ENCODE assay signal across 1 cellular context in the genomic region with DNA sequence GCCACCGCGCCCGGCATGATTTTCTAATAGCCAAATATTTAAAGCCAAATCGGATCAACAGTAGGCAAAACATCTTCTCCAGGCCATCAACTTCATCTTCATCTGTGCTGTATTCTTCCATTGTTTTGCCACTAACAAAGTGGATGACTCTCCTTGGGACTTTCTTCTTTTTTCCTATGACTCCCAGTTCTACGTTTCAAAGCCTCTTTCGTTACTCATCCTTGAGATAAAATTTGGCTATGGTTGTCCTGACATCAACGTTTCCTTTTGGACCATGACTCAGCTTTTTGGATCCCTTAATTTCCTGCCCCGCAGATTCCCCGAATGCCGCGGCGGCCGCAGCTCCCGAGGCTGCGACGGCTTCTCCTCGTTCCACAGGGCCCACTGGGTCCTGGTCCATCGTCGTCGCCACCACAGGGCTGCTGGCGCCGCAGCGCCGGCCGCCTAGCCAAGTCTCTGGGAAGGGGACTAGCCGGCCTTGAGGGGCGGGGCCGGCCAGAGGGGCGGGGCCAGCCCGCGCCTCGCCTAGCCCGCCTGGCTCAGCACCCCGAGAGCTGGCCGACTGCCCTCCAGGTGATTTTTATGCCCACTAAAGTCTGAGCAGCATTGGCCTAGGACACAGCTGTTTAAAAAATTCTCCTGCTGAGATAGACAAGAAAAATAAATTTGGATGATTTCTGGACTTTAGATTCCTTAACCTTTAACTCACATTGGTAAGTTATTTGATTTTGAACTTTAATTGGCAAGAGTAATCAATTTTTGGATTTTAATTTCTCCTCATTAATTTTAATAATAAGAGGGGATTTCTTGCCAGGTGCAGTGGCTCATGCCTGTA.
TF ChIP-seq lines count a peak whose summit lies in the region.

No MANE protein-coding gene starts in this region.

TF ChIP-seq in K562, 482 proteins besides CTCF, POLR2A, EP300 and RAD21 (continued from another document and continues in another):
- TF ChIP-seq, protein P1, sequence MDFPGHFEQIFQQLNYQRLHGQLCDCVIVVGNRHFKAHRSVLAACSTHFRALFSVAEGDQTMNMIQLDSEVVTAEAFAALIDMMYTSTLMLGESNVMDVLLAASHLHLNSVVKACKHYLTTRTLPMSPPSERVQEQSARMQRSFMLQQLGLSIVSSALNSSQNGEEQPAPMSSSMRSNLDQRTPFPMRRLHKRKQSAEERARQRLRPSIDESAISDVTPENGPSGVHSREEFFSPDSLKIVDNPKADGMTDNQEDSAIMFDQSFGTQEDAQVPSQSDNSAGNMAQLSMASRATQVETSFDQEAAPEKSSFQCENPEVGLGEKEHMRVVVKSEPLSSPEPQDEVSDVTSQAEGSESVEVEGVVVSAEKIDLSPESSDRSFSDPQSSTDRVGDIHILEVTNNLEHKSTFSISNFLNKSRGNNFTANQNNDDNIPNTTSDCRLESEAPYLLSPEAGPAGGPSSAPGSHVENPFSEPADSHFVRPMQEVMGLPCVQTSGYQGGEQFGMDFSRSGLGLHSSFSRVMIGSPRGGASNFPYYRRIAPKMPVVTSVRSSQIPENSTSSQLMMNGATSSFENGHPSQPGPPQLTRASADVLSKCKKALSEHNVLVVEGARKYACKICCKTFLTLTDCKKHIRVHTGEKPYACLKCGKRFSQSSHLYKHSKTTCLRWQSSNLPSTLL (IDR thresholded peaks at IDR 0.05) = no peak
- TF ChIP-seq, protein P2, sequence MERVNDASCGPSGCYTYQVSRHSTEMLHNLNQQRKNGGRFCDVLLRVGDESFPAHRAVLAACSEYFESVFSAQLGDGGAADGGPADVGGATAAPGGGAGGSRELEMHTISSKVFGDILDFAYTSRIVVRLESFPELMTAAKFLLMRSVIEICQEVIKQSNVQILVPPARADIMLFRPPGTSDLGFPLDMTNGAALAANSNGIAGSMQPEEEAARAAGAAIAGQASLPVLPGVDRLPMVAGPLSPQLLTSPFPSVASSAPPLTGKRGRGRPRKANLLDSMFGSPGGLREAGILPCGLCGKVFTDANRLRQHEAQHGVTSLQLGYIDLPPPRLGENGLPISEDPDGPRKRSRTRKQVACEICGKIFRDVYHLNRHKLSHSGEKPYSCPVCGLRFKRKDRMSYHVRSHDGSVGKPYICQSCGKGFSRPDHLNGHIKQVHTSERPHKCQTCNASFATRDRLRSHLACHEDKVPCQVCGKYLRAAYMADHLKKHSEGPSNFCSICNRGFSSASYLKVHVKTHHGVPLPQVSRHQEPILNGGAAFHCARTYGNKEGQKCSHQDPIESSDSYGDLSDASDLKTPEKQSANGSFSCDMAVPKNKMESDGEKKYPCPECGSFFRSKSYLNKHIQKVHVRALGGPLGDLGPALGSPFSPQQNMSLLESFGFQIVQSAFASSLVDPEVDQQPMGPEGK (CRISPR knock-in tag; IDR thresholded peaks at IDR 0.05; ENCODE audit: borderline replicate concordance) = no peak
- TF ChIP-seq NCOA6 (IDR thresholded peaks at IDR 0.05) = no peak
- no peak for TF ChIP-seq RBM39 (optimal IDR thresholded peaks at IDR 0.05; ENCODE audit: low read depth, low read length)
- TF ChIP-seq ZNF830 (CRISPR knock-in tag; IDR thresholded peaks at IDR 0.05) = no peak
- no peak for TF ChIP-seq PHF20 (IDR thresholded peaks at IDR 0.05; ENCODE audit: partially characterized antibody)
- no peak for TF ChIP-seq NR3C1 (CRISPR knock-in tag; IDR thresholded peaks at IDR 0.05)
- no peak for TF ChIP-seq ZNF445 (CRISPR knock-in tag; IDR thresholded peaks at IDR 0.05; ENCODE audit: low read depth)
- no peak for TF ChIP-seq SAFB (IDR thresholded peaks at IDR 0.05; ENCODE audit: borderline replicate concordance, low read depth, low read length)
- no peak; the same call in 1 of the 2 replicates for TF ChIP-seq ZNF76 (CRISPR knock-in tag; IDR thresholded peaks at IDR 0.05; ENCODE audit: borderline replicate concordance)
- peak; percentile 60 to 67 for TF ChIP-seq KDM1A (IDR thresholded peaks at IDR 0.05)
- no peak for TF ChIP-seq HNRNPUL1 (IDR thresholded peaks at IDR 0.05; ENCODE audit: low read length)
- TF ChIP-seq, protein P3, sequence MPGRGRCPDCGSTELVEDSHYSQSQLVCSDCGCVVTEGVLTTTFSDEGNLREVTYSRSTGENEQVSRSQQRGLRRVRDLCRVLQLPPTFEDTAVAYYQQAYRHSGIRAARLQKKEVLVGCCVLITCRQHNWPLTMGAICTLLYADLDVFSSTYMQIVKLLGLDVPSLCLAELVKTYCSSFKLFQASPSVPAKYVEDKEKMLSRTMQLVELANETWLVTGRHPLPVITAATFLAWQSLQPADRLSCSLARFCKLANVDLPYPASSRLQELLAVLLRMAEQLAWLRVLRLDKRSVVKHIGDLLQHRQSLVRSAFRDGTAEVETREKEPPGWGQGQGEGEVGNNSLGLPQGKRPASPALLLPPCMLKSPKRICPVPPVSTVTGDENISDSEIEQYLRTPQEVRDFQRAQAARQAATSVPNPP (IDR thresholded peaks at IDR 0.05; ENCODE audit: borderline replicate concordance, insufficient read depth, insufficient read length) = no peak
- TF ChIP-seq MTA1 (IDR thresholded peaks at IDR 0.05; ENCODE audit: borderline replicate concordance) = peak; percentile 72; the same call in 1 of the 2 replicates
- TF ChIP-seq, protein P4, sequence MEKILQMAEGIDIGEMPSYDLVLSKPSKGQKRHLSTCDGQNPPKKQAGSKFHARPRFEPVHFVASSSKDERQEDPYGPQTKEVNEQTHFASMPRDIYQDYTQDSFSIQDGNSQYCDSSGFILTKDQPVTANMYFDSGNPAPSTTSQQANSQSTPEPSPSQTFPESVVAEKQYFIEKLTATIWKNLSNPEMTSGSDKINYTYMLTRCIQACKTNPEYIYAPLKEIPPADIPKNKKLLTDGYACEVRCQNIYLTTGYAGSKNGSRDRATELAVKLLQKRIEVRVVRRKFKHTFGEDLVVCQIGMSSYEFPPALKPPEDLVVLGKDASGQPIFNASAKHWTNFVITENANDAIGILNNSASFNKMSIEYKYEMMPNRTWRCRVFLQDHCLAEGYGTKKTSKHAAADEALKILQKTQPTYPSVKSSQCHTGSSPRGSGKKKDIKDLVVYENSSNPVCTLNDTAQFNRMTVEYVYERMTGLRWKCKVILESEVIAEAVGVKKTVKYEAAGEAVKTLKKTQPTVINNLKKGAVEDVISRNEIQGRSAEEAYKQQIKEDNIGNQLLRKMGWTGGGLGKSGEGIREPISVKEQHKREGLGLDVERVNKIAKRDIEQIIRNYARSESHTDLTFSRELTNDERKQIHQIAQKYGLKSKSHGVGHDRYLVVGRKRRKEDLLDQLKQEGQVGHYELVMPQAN (IDR thresholded peaks at IDR 0.05; ENCODE audit: borderline replicate concordance) = no peak
- no peak for TF ChIP-seq SREBF1 (IDR thresholded peaks at IDR 0.05; ENCODE audit: borderline replicate concordance, low read depth, low read length)
- no peak for TF ChIP-seq PHB (CRISPR knock-in tag; IDR thresholded peaks at IDR 0.05)
- TF ChIP-seq THRAP3 (IDR thresholded peaks at IDR 0.05; ENCODE audit: borderline replicate concordance) = no peak
- TF ChIP-seq, protein P5, sequence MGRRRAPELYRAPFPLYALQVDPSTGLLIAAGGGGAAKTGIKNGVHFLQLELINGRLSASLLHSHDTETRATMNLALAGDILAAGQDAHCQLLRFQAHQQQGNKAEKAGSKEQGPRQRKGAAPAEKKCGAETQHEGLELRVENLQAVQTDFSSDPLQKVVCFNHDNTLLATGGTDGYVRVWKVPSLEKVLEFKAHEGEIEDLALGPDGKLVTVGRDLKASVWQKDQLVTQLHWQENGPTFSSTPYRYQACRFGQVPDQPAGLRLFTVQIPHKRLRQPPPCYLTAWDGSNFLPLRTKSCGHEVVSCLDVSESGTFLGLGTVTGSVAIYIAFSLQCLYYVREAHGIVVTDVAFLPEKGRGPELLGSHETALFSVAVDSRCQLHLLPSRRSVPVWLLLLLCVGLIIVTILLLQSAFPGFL (CRISPR knock-in tag; IDR thresholded peaks at IDR 0.05) = no peak
- peak; percentile 50; the same call in 1 of the 2 replicates for TF ChIP-seq CREM (IDR thresholded peaks at IDR 0.05; ENCODE audit: low read depth)
- peak; percentile 97 for TF ChIP-seq CTBP1 (IDR thresholded peaks at IDR 0.05; ENCODE audit: borderline replicate concordance)
- TF ChIP-seq SRF (CRISPR knock-in tag; IDR thresholded peaks at IDR 0.05) = no peak; a peak in 1 of 4 replicates
- TF ChIP-seq GTF2A2 (tag; IDR thresholded peaks at IDR 0.05) = no peak
- 0 out of 2 replicates have a peak, but pooled peaks have one; percentile 39 for TF ChIP-seq TCFL5 (CRISPR knock-in tag; conservative IDR thresholded peaks at IDR 0.05)
- TF ChIP-seq, protein P6, sequence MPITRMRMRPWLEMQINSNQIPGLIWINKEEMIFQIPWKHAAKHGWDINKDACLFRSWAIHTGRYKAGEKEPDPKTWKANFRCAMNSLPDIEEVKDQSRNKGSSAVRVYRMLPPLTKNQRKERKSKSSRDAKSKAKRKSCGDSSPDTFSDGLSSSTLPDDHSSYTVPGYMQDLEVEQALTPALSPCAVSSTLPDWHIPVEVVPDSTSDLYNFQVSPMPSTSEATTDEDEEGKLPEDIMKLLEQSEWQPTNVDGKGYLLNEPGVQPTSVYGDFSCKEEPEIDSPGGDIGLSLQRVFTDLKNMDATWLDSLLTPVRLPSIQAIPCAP (CRISPR knock-in tag; IDR thresholded peaks at IDR 0.05; ENCODE audit: borderline replicate concordance) = no peak
- TF ChIP-seq CBFA2T2 (conservative IDR thresholded peaks at IDR 0.05) = no peak
- no peak for TF ChIP-seq MCM7 (IDR thresholded peaks at IDR 0.05)
- peak; percentile 86 for TF ChIP-seq SMARCA4 (IDR thresholded peaks at IDR 0.05)
- no peak for TF ChIP-seq ELF1 (tag; IDR thresholded peaks at IDR 0.05)
- TF ChIP-seq GABPB1 (CRISPR knock-in tag; IDR thresholded peaks at IDR 0.05) = no peak
- 0 out of 2 replicates have a peak, but pooled peaks have one; percentile 46 for TF ChIP-seq ZNF23 (CRISPR knock-in tag; IDR thresholded peaks at IDR 0.05)
- peak; percentile 76 for TF ChIP-seq CCNT2 (IDR thresholded peaks at IDR 0.05; ENCODE audit: borderline replicate concordance, extremely low read depth, insufficient read length, low read depth, low read length)
- TF ChIP-seq HSF4 (CRISPR knock-in tag; IDR thresholded peaks at IDR 0.05; ENCODE audit: borderline replicate concordance) = no peak
- peak; percentile 53; the same call in 1 of the 2 replicates for TF ChIP-seq TOE1 (IDR thresholded peaks at IDR 0.05; ENCODE audit: borderline replicate concordance)
- no peak for TF ChIP-seq TOE1 (CRISPR knock-in tag; IDR thresholded peaks at IDR 0.05; ENCODE audit: borderline replicate concordance, low read depth)
- TF ChIP-seq, protein P7, sequence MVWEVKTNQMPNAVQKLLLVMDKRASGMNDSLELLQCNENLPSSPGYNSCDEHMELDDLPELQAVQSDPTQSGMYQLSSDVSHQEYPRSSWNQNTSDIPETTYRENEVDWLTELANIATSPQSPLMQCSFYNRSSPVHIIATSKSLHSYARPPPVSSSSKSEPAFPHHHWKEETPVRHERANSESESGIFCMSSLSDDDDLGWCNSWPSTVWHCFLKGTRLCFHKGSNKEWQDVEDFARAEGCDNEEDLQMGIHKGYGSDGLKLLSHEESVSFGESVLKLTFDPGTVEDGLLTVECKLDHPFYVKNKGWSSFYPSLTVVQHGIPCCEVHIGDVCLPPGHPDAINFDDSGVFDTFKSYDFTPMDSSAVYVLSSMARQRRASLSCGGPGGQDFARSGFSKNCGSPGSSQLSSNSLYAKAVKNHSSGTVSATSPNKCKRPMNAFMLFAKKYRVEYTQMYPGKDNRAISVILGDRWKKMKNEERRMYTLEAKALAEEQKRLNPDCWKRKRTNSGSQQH (CRISPR knock-in tag; IDR thresholded peaks at IDR 0.05) = peak; percentile 38; the same call in 1 of the 2 replicates
- TF ChIP-seq ZNF239 (CRISPR knock-in tag; IDR thresholded peaks at IDR 0.05) = peak; percentile 53; the same call in 1 of the 2 replicates
- TF ChIP-seq KLF1 (tag; IDR thresholded peaks at IDR 0.05) = no peak
- TF ChIP-seq ASH1L (IDR thresholded peaks at IDR 0.05; ENCODE audit: borderline replicate concordance, low read depth, partially characterized antibody) = no peak
- TF ChIP-seq ZNF316 (IDR thresholded peaks at IDR 0.05) = peak; percentile 98
- TF ChIP-seq, protein P8, sequence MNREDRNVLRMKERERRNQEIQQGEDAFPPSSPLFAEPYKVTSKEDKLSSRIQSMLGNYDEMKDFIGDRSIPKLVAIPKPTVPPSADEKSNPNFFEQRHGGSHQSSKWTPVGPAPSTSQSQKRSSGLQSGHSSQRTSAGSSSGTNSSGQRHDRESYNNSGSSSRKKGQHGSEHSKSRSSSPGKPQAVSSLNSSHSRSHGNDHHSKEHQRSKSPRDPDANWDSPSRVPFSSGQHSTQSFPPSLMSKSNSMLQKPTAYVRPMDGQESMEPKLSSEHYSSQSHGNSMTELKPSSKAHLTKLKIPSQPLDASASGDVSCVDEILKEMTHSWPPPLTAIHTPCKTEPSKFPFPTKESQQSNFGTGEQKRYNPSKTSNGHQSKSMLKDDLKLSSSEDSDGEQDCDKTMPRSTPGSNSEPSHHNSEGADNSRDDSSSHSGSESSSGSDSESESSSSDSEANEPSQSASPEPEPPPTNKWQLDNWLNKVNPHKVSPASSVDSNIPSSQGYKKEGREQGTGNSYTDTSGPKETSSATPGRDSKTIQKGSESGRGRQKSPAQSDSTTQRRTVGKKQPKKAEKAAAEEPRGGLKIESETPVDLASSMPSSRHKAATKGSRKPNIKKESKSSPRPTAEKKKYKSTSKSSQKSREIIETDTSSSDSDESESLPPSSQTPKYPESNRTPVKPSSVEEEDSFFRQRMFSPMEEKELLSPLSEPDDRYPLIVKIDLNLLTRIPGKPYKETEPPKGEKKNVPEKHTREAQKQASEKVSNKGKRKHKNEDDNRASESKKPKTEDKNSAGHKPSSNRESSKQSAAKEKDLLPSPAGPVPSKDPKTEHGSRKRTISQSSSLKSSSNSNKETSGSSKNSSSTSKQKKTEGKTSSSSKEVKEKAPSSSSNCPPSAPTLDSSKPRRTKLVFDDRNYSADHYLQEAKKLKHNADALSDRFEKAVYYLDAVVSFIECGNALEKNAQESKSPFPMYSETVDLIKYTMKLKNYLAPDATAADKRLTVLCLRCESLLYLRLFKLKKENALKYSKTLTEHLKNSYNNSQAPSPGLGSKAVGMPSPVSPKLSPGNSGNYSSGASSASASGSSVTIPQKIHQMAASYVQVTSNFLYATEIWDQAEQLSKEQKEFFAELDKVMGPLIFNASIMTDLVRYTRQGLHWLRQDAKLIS (CRISPR knock-in tag; IDR thresholded peaks at IDR 0.05) = no peak; the same call in none of the 2 replicates
- no peak for TF ChIP-seq TFAM (CRISPR knock-in tag; conservative IDR thresholded peaks at IDR 0.05)
- no peak for TF ChIP-seq ZNF778 (CRISPR knock-in tag; IDR thresholded peaks at IDR 0.05)
- TF ChIP-seq CC2D1A (IDR thresholded peaks at IDR 0.05) = no peak
- TF ChIP-seq SRSF1 (IDR thresholded peaks at IDR 0.05; ENCODE audit: low read depth, low read length) = no peak
- TF ChIP-seq ZNF224 (CRISPR knock-in tag; IDR thresholded peaks at IDR 0.05) = no peak
